8 cellular contexts compared by ENCODE assay signal in the genomic region with DNA sequence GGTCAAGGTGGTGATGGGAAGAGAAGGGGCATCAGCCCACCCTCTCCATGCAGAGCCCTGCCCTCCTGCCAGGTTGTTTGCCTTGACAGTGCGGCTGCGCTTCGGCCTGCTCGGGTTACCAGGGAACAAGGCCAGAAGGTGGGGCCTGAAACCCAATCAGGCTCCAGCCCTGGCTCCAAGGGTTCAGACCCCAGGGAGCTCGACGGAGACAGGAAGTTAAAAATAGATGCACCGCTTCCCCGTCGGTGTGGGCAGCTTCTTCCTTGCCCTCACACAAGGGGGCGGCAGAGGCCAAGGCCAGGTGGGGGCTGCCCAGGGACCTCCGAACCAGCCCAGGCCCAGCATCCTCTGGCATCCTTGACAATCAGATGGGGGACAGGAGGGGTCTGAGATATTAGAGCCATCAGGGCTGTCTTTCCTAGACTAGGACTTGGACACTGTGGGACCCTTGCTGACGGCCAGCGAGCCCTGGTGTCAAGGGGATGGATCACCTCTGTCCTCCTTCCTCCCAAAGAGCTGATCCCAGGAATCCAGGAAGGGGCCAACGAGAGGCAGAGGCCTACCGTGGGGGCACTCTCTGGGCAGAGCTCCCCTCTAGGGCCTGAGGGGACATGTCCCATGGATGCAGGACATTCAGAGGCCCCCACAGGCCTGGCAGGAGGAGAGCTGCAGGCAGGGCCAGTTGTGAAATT.
A peak's percentile ranks its signal among the peaks of the same experiment; 100 is the strongest.
DNase-seq lines count a peak whose midpoint lies in the region; ATAC-seq and TF ChIP-seq lines count a peak whose summit lies in the region.

No MANE protein-coding gene starts in this region.

- no peak overlapping the region for H3K9ac ChIP-seq in KMS-11
- H3K9ac ChIP-seq in skeletal muscle tissue (ENCODE audit: low read depth in 1 of 3, low read length in 3 of 3): peak overlapping the region in 1 of 3 donors; percentile 57

- H3K27me3 ChIP-seq in KMS-11 (ENCODE audit: insufficient read depth, low read depth) (peaks cover 3% of the 10 kb centered on the region; the same call in 1 of the 2 replicates), skeletal muscle tissue (ENCODE audit: control insufficient read depth in 3 of 3, insufficient read depth in 3 of 3, low read length in 3 of 3) (no peaks in the 10 kb centered on the region)

- DNase-seq in DMS 273 (lab: John Stamatoyannopoulos, UW; ENCODE audit: unreplicated experiment) (peak; percentile 86), SW480 (ENCODE audit: low spot score) (peak; percentile 52), fibroblast of the aortic adventitia (ENCODE audit: low read depth) (peak; percentile 69), NCI-H1048 (lab: John Stamatoyannopoulos, UW) (no peak), NCI-H446 treated with DMSO at 0.1 percent for 48 hours (lab: John Stamatoyannopoulos, UW) (no peak)

- no peaks in the 10 kb centered on the region for H3K79me2 ChIP-seq in KMS-11 (ENCODE audit: insufficient read depth, low read depth)

- H3K4me3 ChIP-seq in KMS-11 (IDR thresholded peaks at IDR 0.05; ENCODE audit: insufficient read depth, low read depth, low read length): no peak overlapping the region
- H3K4me3 ChIP-seq in fibroblast of the aortic adventitia (ENCODE audit: low read depth, low read length): no peak overlapping the region
- no peak overlapping the region for H3K4me3 ChIP-seq in skeletal muscle tissue (ENCODE audit: low read length in 3 of 3)

- peaks cover 2 to 4% (median 4%) of the 10 kb centered on the region in 3 donors for H3K9me3 ChIP-seq in skeletal muscle tissue (ENCODE audit: control insufficient read depth in 3 of 3, low read length in 3 of 3)

- no peaks in the 10 kb centered on the region for H3K4me1 ChIP-seq in KMS-11 (ENCODE audit: low read depth, poor library complexity, severe bottlenecking)
- peaks cover 11 to 18% (median 12%) of the 10 kb centered on the region in 3 donors for H3K4me1 ChIP-seq in skeletal muscle tissue (ENCODE audit: control insufficient read depth in 3 of 3, insufficient read depth in 3 of 3, low read length in 3 of 3)

- ATAC-seq in GM19351 (IDR thresholded peaks at IDR 0.05; ENCODE audit: unreplicated experiment): no peak

- TF ChIP-seq CTCF in KMS-11 (conservative IDR thresholded peaks at IDR 0.05; ENCODE audit: low read depth, low read length) (peak; percentile 35; the same call in 1 of the 2 replicates), fibroblast of the aortic adventitia (IDR thresholded peaks at IDR 0.05; ENCODE audit: insufficient read depth, low read length) (peak; percentile 84)

- H4K20me1 ChIP-seq in KMS-11 (ENCODE audit: insufficient read depth): no peaks in the 10 kb centered on the region

- H3K4me2 ChIP-seq in KMS-11: no peak overlapping the region

- H3K27ac ChIP-seq in KMS-11 (no peak overlapping the region), skeletal muscle tissue (ENCODE audit: low read depth, low read length) (peak overlapping the region; percentile 12)

- H2AFZ ChIP-seq in KMS-11 (ENCODE audit: low read depth): no peak overlapping the region

- H3K36me3 ChIP-seq in KMS-11 (ENCODE audit: insufficient read depth) (no peaks in the 10 kb centered on the region), skeletal muscle tissue (ENCODE audit: control insufficient read depth in 3 of 3, insufficient read depth in 3 of 3, low read length in 3 of 3) (peaks cover 0 to 1% (median 0%) of the 10 kb centered on the region in 3 donors)

Comparison
In these comparisons a context has a peak if more than half of its experiments do, and no peak if none do; other contexts are left out.
1. DNase-seq: peak in DMS 273 (single experiment), SW480 (single experiment) and fibroblast of the aortic adventitia (single experiment); none in NCI-H1048 (single experiment) and NCI-H446 treated with DMSO at 0.1 percent for 48 hours (single experiment).